Comparison of ENCODE assay signal across 8 cellular contexts in the genomic region with DNA sequence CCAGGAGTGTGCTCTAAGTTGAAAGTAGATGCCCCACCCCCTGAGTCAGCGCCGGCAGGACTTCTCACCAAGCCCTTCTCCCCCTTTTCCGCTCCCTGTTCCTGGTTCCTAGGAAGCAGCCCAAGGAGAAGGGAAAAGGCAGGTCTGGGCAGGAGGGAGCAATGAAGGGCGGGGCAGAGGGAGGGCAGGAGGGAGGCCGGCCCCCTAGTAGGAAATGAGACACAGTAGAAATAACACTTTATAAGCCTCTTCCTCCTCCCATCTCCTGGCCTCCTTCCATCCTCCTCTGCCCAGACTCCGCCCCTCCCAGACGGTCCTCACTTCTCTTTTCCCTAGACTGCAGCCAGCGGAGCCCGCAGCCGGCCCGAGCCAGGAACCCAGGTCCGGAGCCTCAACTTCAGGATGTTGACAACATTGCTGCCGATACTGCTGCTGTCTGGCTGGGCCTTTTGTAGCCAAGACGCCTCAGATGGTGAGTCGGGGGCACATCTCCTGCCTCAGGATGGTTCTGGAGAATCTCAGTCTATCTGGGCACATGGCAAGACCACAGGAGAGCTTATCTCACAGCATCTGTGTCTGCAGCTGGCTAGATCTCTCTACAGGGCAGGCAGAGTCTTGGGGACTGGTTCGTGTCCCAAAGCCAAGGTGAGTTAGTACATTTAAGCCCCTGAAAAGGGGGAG. TPM values are rescaled to one million over a fixed set of nuclear protein-coding genes. Genes with fewer than 3 reads are reported as not detected.
DNase-seq lines count a peak whose midpoint lies in the region; ATAC-seq and TF ChIP-seq lines count a peak whose summit lies in the region.

A gene (plus strand): TSS at position 320 of the 681 bp plus-strand sequence. CDS start 83 bp downstream, at position 403.

- H3K4me1 ChIP-seq in IMR-90 (ENCODE audit: control insufficient read depth, insufficient read depth, low read length), result peaks cover 5% of the 10 kb centered on the region; the same call in 1 of the 2 replicates

- peaks cover 4% of the 10 kb centered on the region; the same call in 1 of the 2 replicates for H3K36me3 ChIP-seq in IMR-90 (ENCODE audit: control insufficient read depth, insufficient read depth, low read length)

- H4K5ac ChIP-seq in IMR-90 (ENCODE audit: low read depth, low read length), result peak within 1 kb of the TSS; percentile 51; the same call in 1 of the 2 replicates

- H3K9ac ChIP-seq in IMR-90 (ENCODE audit: low read depth, low read length), result peak within 1 kb of the TSS; percentile 60

- TF ChIP-seq RAD21 in IMR-90 (IDR thresholded peaks at IDR 0.05; ENCODE audit: low read length), result no peak

- H2BK5ac ChIP-seq in IMR-90 (ENCODE audit: low read depth, low read length, poor library complexity, severe bottlenecking), result peak within 1 kb of the TSS; percentile 20

- no peaks in the 10 kb centered on the region for H3K9me1 ChIP-seq in IMR-90 (ENCODE audit: insufficient read depth, low read length)

- POLR2A ChIA-PET in IMR-90 (lab: Charles Lee; ENCODE audit: unreplicated experiment), result interaction anchor here (0.6 kb wide), 1 partner anchor 420 kb away, joined by 5 read pairs; no protein-coding TSS in a partner anchor

- no peaks in the 10 kb centered on the region for H4K20me1 ChIP-seq in IMR-90 (ENCODE audit: insufficient read depth, low read length)

- H3K18ac ChIP-seq in IMR-90 (ENCODE audit: low read depth, low read length), result peak within 1 kb of the TSS; percentile 48

- peak within 1 kb of the TSS; percentile 69 for H3K27ac ChIP-seq in IMR-90 (ENCODE audit: insufficient read depth, low read length)

- CTCF ChIA-PET in IMR-90 (lab: Yijun Ruan, JAX), result no interaction called here

- no peak within 1 kb of the TSS; the same call in 1 of the 2 replicates for H2AK5ac ChIP-seq in IMR-90 (ENCODE audit: low read depth, low read length)

- H4K8ac ChIP-seq in IMR-90 (ENCODE audit: low read depth in 2 of 2, low read length in 2 of 2), result peak within 1 kb of the TSS; percentile 59 to 77

- peak within 1 kb of the TSS; percentile 96 for H2AFZ ChIP-seq in IMR-90 (replicated peaks; ENCODE audit: low read length, poor library complexity)

- H3K23ac ChIP-seq in IMR-90 (ENCODE audit: low read depth, low read length), result peak within 1 kb of the TSS; percentile 75

- peak within 1 kb of the TSS; percentile 84 for H3K4ac ChIP-seq in IMR-90 (ENCODE audit: low read depth, low read length)

- dilution Hi-C loops in IMR-90 (cut with HindIII; ENCODE audit: low sequenced_read_pairs, unreplicated experiment), result no loop called here

- no peak for TF ChIP-seq CTCF in IMR-90 (conservative IDR thresholded peaks at IDR 0.05; ENCODE audit: low read depth, low read length)

- DNase-seq in COR-L47 (lab: John Stamatoyannopoulos, UW) (peak; percentile 40), IMR-90 (peak; percentile 90), SKM-1 (lab: John Stamatoyannopoulos, UW; ENCODE audit: unreplicated experiment) (peak; percentile 89), dermis blood vessel endothelial cell (peak; percentile 89), kidney glomerular epithelial cell (lab: John Stamatoyannopoulos, UW) (peak; percentile 92), inferior parietal cortex (ENCODE audit: extremely low spot score) (no peak)
- peak; percentile 42 for DNase-seq in stimulated activated CD8-positive, alpha-beta memory T cell treated with anti-CD3 and anti-CD28 coated beads, Interleukin-4, amount 100 ng/mL, for 48 hours
- no peak for DNase-seq in effector CD4-positive, alpha-beta T cell

- BruUV-seq in IMR-90 (replicated peaks; lab: Mats Ljungman, UMichigan), result no TSS peak

- H3K9me3 ChIP-seq in IMR-90 (ENCODE audit: control insufficient read depth, insufficient read depth, low read length), result no peaks in the 10 kb centered on the region

- peak within 1 kb of the TSS; percentile 69 for H2BK120ac ChIP-seq in IMR-90 (ENCODE audit: low read depth, low read length)

- peak within 1 kb of the TSS; percentile 86 for H3K4me2 ChIP-seq in IMR-90 (ENCODE audit: low read depth, low read length)

- H4K91ac ChIP-seq in IMR-90 (ENCODE audit: insufficient read depth, low read depth, low read length), result peak within 1 kb of the TSS; percentile 75

- in situ Hi-C loops in IMR-90 (cut with MboI; ENCODE audit: low sequenced_read_pairs), result no loop called here

- peak within 1 kb of the TSS; percentile 59 for H2AK9ac ChIP-seq in IMR-90 (replicated peaks; ENCODE audit: low read depth, low read length, poor library complexity)

- WGBS in IMR-90 (ENCODE audit: extremely low coverage in 2 of 2, insufficient read length in 1 of 2), 2 experiments, result 7% methylated on average over 4 of the region's 16 CpGs; no CpG with 5 or more reads in 1 of the 2 experiments

- peak; percentile 98 for ATAC-seq in IMR-90 (ENCODE audit: low read depth)

- intact Hi-C loops in IMR-90 (cut with micrococcal nuclease), result loop anchor here (2.0 kb wide), 1 partner anchor 25 kb away; a partner anchor contains a TSS

- H3K14ac ChIP-seq in IMR-90 (replicated peaks; ENCODE audit: low read depth, low read length), result peak within 1 kb of the TSS; percentile 87

- peak within 1 kb of the TSS; percentile 70; the same call in 1 of the 2 replicates for H3K56ac ChIP-seq in IMR-90 (ENCODE audit: extremely low read depth, insufficient read depth, low read length)

- peak within 1 kb of the TSS; percentile 53 for H3K4me3 ChIP-seq in IMR-90 (ENCODE audit: insufficient read depth, low read depth, low read length)

- H2BK15ac ChIP-seq in IMR-90 (ENCODE audit: low read depth, low read length), result peak within 1 kb of the TSS; percentile 72; the same call in 2 of the 3 replicates

- no peak for TF ChIP-seq POLR2A in IMR-90 (IDR thresholded peaks at IDR 0.05; ENCODE audit: low read depth, low read length)

- no peaks in the 10 kb centered on the region for H3K27me3 ChIP-seq in IMR-90 (ENCODE audit: control insufficient read depth, insufficient read depth, low read length)

- H3K79me1 ChIP-seq in IMR-90 (ENCODE audit: low read depth in 1 of 2, low read length in 2 of 2), result no peaks in the 10 kb centered on the region; a peak in 1 of 4 replicates

- peak within 1 kb of the TSS; percentile 51 for H2BK20ac ChIP-seq in IMR-90 (ENCODE audit: low read depth, low read length)

TF ChIP-seq in IMR-90, 13 proteins besides CTCF, POLR2A, EP300 and RAD21:
- TF ChIP-seq, protein P1, sequence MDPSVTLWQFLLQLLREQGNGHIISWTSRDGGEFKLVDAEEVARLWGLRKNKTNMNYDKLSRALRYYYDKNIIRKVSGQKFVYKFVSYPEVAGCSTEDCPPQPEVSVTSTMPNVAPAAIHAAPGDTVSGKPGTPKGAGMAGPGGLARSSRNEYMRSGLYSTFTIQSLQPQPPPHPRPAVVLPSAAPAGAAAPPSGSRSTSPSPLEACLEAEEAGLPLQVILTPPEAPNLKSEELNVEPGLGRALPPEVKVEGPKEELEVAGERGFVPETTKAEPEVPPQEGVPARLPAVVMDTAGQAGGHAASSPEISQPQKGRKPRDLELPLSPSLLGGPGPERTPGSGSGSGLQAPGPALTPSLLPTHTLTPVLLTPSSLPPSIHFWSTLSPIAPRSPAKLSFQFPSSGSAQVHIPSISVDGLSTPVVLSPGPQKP (IDR thresholded peaks at IDR 0.05; ENCODE audit: borderline replicate concordance, low read depth, low read length), result no peak
- TF ChIP-seq MAZ (IDR thresholded peaks at IDR 0.05; ENCODE audit: borderline replicate concordance, low read depth, low read length) (peak; percentile 75; the same call in 1 of the 2 replicates), MAFK (IDR thresholded peaks at IDR 0.05; ENCODE audit: low read depth, low read length) (no peak)

RNA-seq across cellular contexts. Expression of the gene that starts here (rescaled TPM):
- total RNA-seq in IMR-90 (2012; rRNA removed) (25.0 and 36.4 TPM in 2 replicates), dermis blood vessel endothelial cell (124 and 176 TPM in 2 replicates)
- polyA plus RNA-seq in IMR-90 (2012; rRNA removed), result 41.9 and 60.5 TPM in 2 replicates
- polyA plus RNA-seq in IMR-90 (2012; cell fraction: cytosol; rRNA removed), result 26.1 and 52.9 TPM in 2 replicates
- polyA plus RNA-seq in IMR-90 (2012; cell fraction: nucleus; rRNA removed; ENCODE audit: low replicate concordance), result 12.7 and 15.9 TPM in 2 replicates

Comparison
In these comparisons a context has a peak if more than half of its experiments do, and no peak if none do; other contexts are left out.
1. DNase-seq: peak in COR-L47 (single experiment), IMR-90 (single experiment), SKM-1 (single experiment), dermis blood vessel endothelial cell (single experiment), kidney glomerular epithelial cell (single experiment) and stimulated activated CD8-positive, alpha-beta memory T cell treated with anti-CD3 and anti-CD28 coated beads, Interleukin-4, amount 100 ng/mL, for 48 hours (single experiment); none in inferior parietal cortex (single experiment) and effector CD4-positive, alpha-beta T cell (single experiment).